12 cellular contexts compared by ENCODE assay signal in the genomic region with DNA sequence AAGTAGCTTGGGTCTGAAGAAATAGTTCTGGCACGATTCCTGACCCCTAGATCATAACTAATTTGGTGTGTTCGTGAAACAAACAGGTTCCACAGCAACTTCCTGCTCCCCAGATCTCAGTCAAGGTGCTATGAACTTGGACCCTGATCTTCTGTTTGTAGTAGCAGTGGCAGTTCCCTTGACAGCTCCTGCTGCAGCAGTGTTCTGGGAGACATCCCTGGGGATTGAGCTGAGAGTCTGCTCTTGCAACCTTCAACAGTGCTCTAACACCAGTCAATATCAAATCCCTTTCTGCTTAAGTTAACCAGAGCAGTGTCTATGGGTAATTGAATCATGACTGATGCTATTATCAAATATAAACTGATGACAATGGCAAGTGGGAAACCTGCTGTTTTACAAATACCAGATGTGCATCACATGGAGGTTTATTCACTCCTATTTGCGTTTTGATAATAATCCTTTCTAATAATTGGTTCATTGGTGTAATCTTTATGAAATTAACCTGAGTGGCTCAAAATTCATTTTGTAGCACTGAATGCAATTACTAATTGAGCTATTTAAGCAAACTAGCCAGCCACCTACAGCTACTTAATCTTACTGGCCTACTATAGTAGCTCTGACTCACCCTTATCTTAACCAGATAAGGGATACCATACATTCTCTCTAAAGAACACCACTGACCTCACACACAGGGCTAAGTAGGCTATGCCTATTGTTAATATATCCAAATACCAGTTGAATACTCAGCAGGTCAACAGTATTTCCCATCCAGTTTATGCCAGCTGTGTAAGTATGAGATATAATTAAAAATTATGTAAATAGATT. TPM values are rescaled to one million over a fixed set of nuclear protein-coding genes. Genes with fewer than 3 reads are reported as not detected.
DNase-seq lines count a peak whose midpoint lies in the region; ATAC-seq and TF ChIP-seq lines count a peak whose summit lies in the region.
"Had no signal": no experiment of that assay in that cellular context is flagged by ENCODE, and none has a peak within 500 bp of the region (broad histone marks: within the 10 kb centered on the region; RNA-seq: fewer than 3 reads in every experiment).

No MANE protein-coding gene starts in this region.

- H3K27ac ChIP-seq in RWPE2 (ENCODE audit: poor library complexity, severe bottlenecking) (no peak overlapping the region), left ventricle myocardium inferior (replicated peaks) (peak overlapping the region; percentile 44), stomach (peak overlapping the region; percentile 21 to 65 (median 53)), ovary (no peak overlapping the region)
- H3K27ac ChIP-seq: epithelial cell of prostate, testis had no signal

- ATAC-seq in Right ventricle myocardium superior (ENCODE audit: poor library complexity) (peak; percentile 76), RWPE2 (ENCODE audit: low read depth) (peak; percentile 53; the same call in 1 of the 3 replicates), GM19328 (IDR thresholded peaks at IDR 0.05; ENCODE audit: unreplicated experiment) (no peak)

- no peak overlapping the region for H3K4me3 ChIP-seq in RWPE2 (ENCODE audit: severe bottlenecking)
- H3K4me3 ChIP-seq in left ventricle myocardium inferior, result no peak overlapping the region
- H3K4me3 ChIP-seq in stomach, result no peak overlapping the region
- no peak overlapping the region for H3K4me3 ChIP-seq in ovary
- H3K4me3 ChIP-seq: HAP-1, testis had no signal

- no peak for TF ChIP-seq EP300 in stomach (IDR thresholded peaks at IDR 0.05)
- no peak for TF ChIP-seq EP300 in ovary (IDR thresholded peaks at IDR 0.05)

- H3K4me1 ChIP-seq in RWPE2 (ENCODE audit: insufficient read depth, poor library complexity, severe bottlenecking) (no peaks in the 10 kb centered on the region), left ventricle myocardium inferior (peaks cover 52% of the 10 kb centered on the region), stomach (peaks cover 18 to 70% (median 44%) of the 10 kb centered on the region in 4 donors), ovary (ENCODE audit: insufficient read depth) (no peaks in the 10 kb centered on the region)
- H3K4me1 ChIP-seq: testis had no signal

- intact Hi-C loops in Right ventricle myocardium superior (cut with DNase I) (no loop called here), cardiac septum (cut with DNase I) (no loop called here), left ventricle myocardium inferior (cut with micrococcal nuclease) (no loop called here), stomach (cut with DNase I; ENCODE audit: low total_unique reads) (no loop called here), ovary (cut with DNase I) (no loop called here)

- no peak for TF ChIP-seq POLR2A in stomach (IDR thresholded peaks at IDR 0.05)
- no peak for TF ChIP-seq POLR2A in ovary (IDR thresholded peaks at IDR 0.05)

- H3K9me3 ChIP-seq in RWPE2 (ENCODE audit: severe bottlenecking) (no peaks in the 10 kb centered on the region), left ventricle myocardium inferior (replicated peaks) (no peaks in the 10 kb centered on the region), stomach (no peaks in the 10 kb centered on the region), ovary (no peaks in the 10 kb centered on the region)
- H3K9me3 ChIP-seq: HAP-1, testis had no signal

- H3K27me3 ChIP-seq in RWPE2 (ENCODE audit: insufficient read depth, poor library complexity, severe bottlenecking) (no peaks in the 10 kb centered on the region), left ventricle myocardium inferior (ENCODE audit: low read depth) (no peaks in the 10 kb centered on the region), stomach (no peaks in the 10 kb centered on the region), ovary (no peaks in the 10 kb centered on the region)
- H3K27me3 ChIP-seq: testis had no signal

- 21 to 57% (median 37%) methylated on average over 3 of the region's 3 CpGs for WGBS in stomach, 5 donors
- 85 to 87% (median 85%) methylated on average over 3 of the region's 3 CpGs for WGBS in ovary, 3 donors

- DNase-seq in Right ventricle myocardium superior, result no peak
- no peak for DNase-seq in cardiac septum (ENCODE audit: low spot score)
- DNase-seq in RWPE2 (ENCODE audit: low spot score), result no peak
- no peak for DNase-seq in left ventricle myocardium inferior
- no peak for DNase-seq in stomach
- no peak for DNase-seq in NCI-H1694 treated with DMSO at 0.1 percent for 48 hours (lab: John Stamatoyannopoulos, UW)
- DNase-seq in ovary, result no peak
- DNase-seq: stimulated activated CD4-positive, alpha-beta T cell treated with anti-CD3 and anti-CD28 coated beads, Interleukin-1b, Interleukin-23, amount 100 ng/mL, for 48 hours; testis had no signal

- TF ChIP-seq CTCF in RWPE2 (IDR thresholded peaks at IDR 0.05; ENCODE audit: poor library complexity, severe bottlenecking) (no peak), left ventricle myocardium inferior (IDR thresholded peaks at IDR 0.05; ENCODE audit: borderline replicate concordance) (no peak), stomach (IDR thresholded peaks at IDR 0.05) (no peak), ovary (IDR thresholded peaks at IDR 0.05) (no peak)

- H3K36me3 ChIP-seq in RWPE2 (ENCODE audit: low read depth) (no peaks in the 10 kb centered on the region), left ventricle myocardium inferior (no peaks in the 10 kb centered on the region), stomach (no peaks in the 10 kb centered on the region), ovary (no peaks in the 10 kb centered on the region)
- H3K36me3 ChIP-seq: HAP-1 had no signal

RNA-seq across cellular contexts. Expression of gene KDM4C, which starts 21.9 kb away (rescaled TPM):
- 14.2 TPM for total RNA-seq in Right ventricle myocardium superior
- total RNA-seq in cardiac septum, result 16.8 TPM
- 14.1 TPM for total RNA-seq in left ventricle myocardium inferior
- total RNA-seq in stomach, result 100 to 1,000 TPM in 2 of 5 donors, 10 to 100 TPM in 3; 77.6 to 129 (median 85.2) TPM
- 10 to 100 TPM in 1 of 3 donors, 1 to 10 TPM in 2; 6.7 to 13.0 (median 7.6) TPM for polyA plus RNA-seq in stomach
- total RNA-seq in ovary, result 10 to 100 TPM; 25.1 to 35.6 (median 28.3) TPM
- polyA plus RNA-seq in ovary, result 10 to 100 TPM in 1 of 2 donors, 1 to 10 TPM in 1; 9.5 to 18.2 TPM

Comparison
In these comparisons a context has a peak if more than half of its experiments do, and no peak if none do; other contexts are left out.
1. H3K27ac ChIP-seq: peak in left ventricle myocardium inferior (single experiment) and stomach (5 of 5); none in RWPE2 (single experiment) and ovary (0 of 2).